11 cellular contexts compared by ENCODE assay signal in genomic region chr1:36380782-36381181, GRCh38. TPM values are rescaled to one million over a fixed set of nuclear protein-coding genes. Genes with fewer than 3 reads are reported as not detected.
DNase-seq lines count a peak whose midpoint lies in the region; ATAC-seq and TF ChIP-seq lines count a peak whose summit lies in the region.
"Had no signal": no experiment of that assay in that cellular context is flagged by ENCODE, and none has a peak within 500 bp of the region (broad histone marks: within the 10 kb centered on the region; RNA-seq: fewer than 3 reads in every experiment).

No MANE protein-coding gene starts in this region.

- H3K9me3 Mint-ChIP-seq in MCF 10A (ENCODE audit: unreplicated experiment) = no peaks in the 10 kb centered on the region
- H3K9me3 Mint-ChIP-seq in activated T-helper 1 cell treated with anti-CD3 and anti-CD28 coated beads, Interleukin-12 subunit alpha, Interleukin-12 subunit beta, Interleukin-2, Interleukin-4 antibody, amounts not matched to agents 30 ng/mL and 10 ng/mL and 1 ng/mL, durations not matched to agents 14 hours and 24 hours and 36 hours = no peaks in the 10 kb centered on the region
- H3K9me3 Mint-ChIP-seq: activated naive CD8-positive, alpha-beta T cell treated with anti-CD3 and anti-CD28 coated beads for 36 hours had no signal

- H3K4me1 Mint-ChIP-seq in MCF 10A (ENCODE audit: insufficient read depth, unreplicated experiment) = peaks cover 24% of the 10 kb centered on the region
- peaks cover 64% of the 10 kb centered on the region for H3K4me1 Mint-ChIP-seq in activated T-helper 1 cell treated with anti-CD3 and anti-CD28 coated beads, Interleukin-12 subunit alpha, Interleukin-12 subunit beta, Interleukin-2, Interleukin-4 antibody, amounts not matched to agents 30 ng/mL and 10 ng/mL and 1 ng/mL, durations not matched to agents 14 hours and 24 hours and 36 hours (ENCODE audit: low read depth)

- H3K56ac ChIP-seq in mesendoderm (ENCODE audit: low read length) = no peak overlapping the region

- H3K79me1 ChIP-seq in mesendoderm (ENCODE audit: low read length) = peaks cover 32% of the 10 kb centered on the region

- H3K27me3 ChIP-seq in breast epithelium (no peaks in the 10 kb centered on the region), mesendoderm (ENCODE audit: insufficient read depth, low read length, poor library complexity) (no peaks in the 10 kb centered on the region), thyroid gland (no peaks in the 10 kb centered on the region)

- H3K79me2 ChIP-seq in mesendoderm (ENCODE audit: control insufficient read depth, insufficient read depth, low read length) = peaks cover 71% of the 10 kb centered on the region

- no peak overlapping the region for H4K8ac ChIP-seq in mesendoderm (ENCODE audit: low read depth, low read length)

- H3K27me3 Mint-ChIP-seq in MCF 10A (ENCODE audit: insufficient read depth, unreplicated experiment) = no peaks in the 10 kb centered on the region
- H3K27me3 Mint-ChIP-seq in activated T-helper 1 cell treated with anti-CD3 and anti-CD28 coated beads, Interleukin-12 subunit alpha, Interleukin-12 subunit beta, Interleukin-2, Interleukin-4 antibody, amounts not matched to agents 30 ng/mL and 10 ng/mL and 1 ng/mL, durations not matched to agents 14 hours and 24 hours and 36 hours (ENCODE audit: insufficient read depth) = no peaks in the 10 kb centered on the region
- H3K27me3 Mint-ChIP-seq: activated naive CD8-positive, alpha-beta T cell treated with anti-CD3 and anti-CD28 coated beads for 36 hours had no signal

- ATAC-seq in esophagus mucosa (no peak), HG02870 (IDR thresholded peaks at IDR 0.05; ENCODE audit: unreplicated experiment) (no peak), HG03039 (IDR thresholded peaks at IDR 0.05; ENCODE audit: unreplicated experiment) (no peak)

- no peak for DNase-seq in breast epithelium (ENCODE audit: low spot score in 2 of 2)
- no peak for DNase-seq in MCF 10A (ENCODE audit: unreplicated experiment)
- no peak for DNase-seq in activated T-helper 1 cell treated with anti-CD3 and anti-CD28 coated beads, Interleukin-12 subunit alpha, Interleukin-12 subunit beta, Interleukin-2, Interleukin-4 antibody, amounts not matched to agents 30 ng/mL and 10 ng/mL and 1 ng/mL, durations not matched to agents 14 hours and 24 hours and 36 hours (ENCODE audit: low spot score)
- DNase-seq in mesendoderm = peak; percentile 12
- DNase-seq in thyroid gland = no peak
- DNase-seq: activated CD4-positive, alpha-beta T cell treated with anti-CD3 and anti-CD28 coated beads, Interleukin-2, amount 50 U/mL, for 1 hour; activated naive CD8-positive, alpha-beta T cell treated with anti-CD3 and anti-CD28 coated beads for 36 hours; cortex of kidney had no signal

- no peak overlapping the region for H2BK120ac ChIP-seq in mesendoderm (ENCODE audit: low read depth, low read length)

- H3K9me3 ChIP-seq in breast epithelium (no peaks in the 10 kb centered on the region), thyroid gland (no peaks in the 10 kb centered on the region)

- CTCF ChIA-PET in MCF 10A (lab: Yijun Ruan, JAX) = interaction anchor here (0.8 to 1.0 kb wide), 2 partner anchors 11 to 38 kb away, joined by 4 read pairs; no protein-coding TSS in a partner anchor

- no peak overlapping the region for H2AK5ac ChIP-seq in mesendoderm (ENCODE audit: low read length)

- H4K5ac ChIP-seq in mesendoderm (ENCODE audit: low read length) = no peak overlapping the region

- H3K4me3 Mint-ChIP-seq in MCF 10A (ENCODE audit: unreplicated experiment) = no peak overlapping the region
- no peak overlapping the region for H3K4me3 Mint-ChIP-seq in activated T-helper 1 cell treated with anti-CD3 and anti-CD28 coated beads, Interleukin-12 subunit alpha, Interleukin-12 subunit beta, Interleukin-2, Interleukin-4 antibody, amounts not matched to agents 30 ng/mL and 10 ng/mL and 1 ng/mL, durations not matched to agents 14 hours and 24 hours and 36 hours
- H3K4me3 Mint-ChIP-seq: activated naive CD8-positive, alpha-beta T cell treated with anti-CD3 and anti-CD28 coated beads for 36 hours had no signal

- no CpG with 5 or more reads among the region's 3 CpGs for WGBS in mesendoderm (ENCODE audit: extremely low coverage, insufficient coverage, low lambda C conversion rate)
- WGBS in thyroid gland, 2 donors = 93 to 94% methylated on average over 3 of the region's 3 CpGs

- H3K27ac Mint-ChIP-seq in MCF 10A (ENCODE audit: low read depth, unreplicated experiment) = no peak overlapping the region
- peak overlapping the region; percentile 49 for H3K27ac Mint-ChIP-seq in activated T-helper 1 cell treated with anti-CD3 and anti-CD28 coated beads, Interleukin-12 subunit alpha, Interleukin-12 subunit beta, Interleukin-2, Interleukin-4 antibody, amounts not matched to agents 30 ng/mL and 10 ng/mL and 1 ng/mL, durations not matched to agents 14 hours and 24 hours and 36 hours
- H3K27ac Mint-ChIP-seq: activated naive CD8-positive, alpha-beta T cell treated with anti-CD3 and anti-CD28 coated beads for 36 hours had no signal

- no peak overlapping the region for H3K4ac ChIP-seq in mesendoderm (ENCODE audit: low read depth, low read length)

- H3K4me3 ChIP-seq in breast epithelium (no peak overlapping the region), mesendoderm (ENCODE audit: low read length) (no peak overlapping the region), thyroid gland (replicated peaks in 1 of 3) (no peak overlapping the region)

- TF ChIP-seq POLR2A in breast epithelium (IDR thresholded peaks at IDR 0.05) (no peak), thyroid gland (IDR thresholded peaks at IDR 0.05) (no peak)

- BruUV-seq in MCF 10A (replicated peaks; lab: Mats Ljungman, UMichigan) = no TSS peak

- POLR2A ChIA-PET in MCF 10A (lab: Yijun Ruan, JAX) = no interaction called here

- H3K23ac ChIP-seq in mesendoderm (ENCODE audit: low read length) = no peak overlapping the region

- peak overlapping the region; percentile 28 to 34 for H3K27ac ChIP-seq in breast epithelium
- H3K27ac ChIP-seq in mesendoderm (ENCODE audit: low read depth, low read length) = peak overlapping the region; percentile 41
- peak overlapping the region; percentile 49 to 66 (median 61) for H3K27ac ChIP-seq in thyroid gland

- peaks cover 15% of the 10 kb centered on the region for H3K36me3 Mint-ChIP-seq in MCF 10A (ENCODE audit: insufficient read depth, unreplicated experiment)
- H3K36me3 Mint-ChIP-seq in activated T-helper 1 cell treated with anti-CD3 and anti-CD28 coated beads, Interleukin-12 subunit alpha, Interleukin-12 subunit beta, Interleukin-2, Interleukin-4 antibody, amounts not matched to agents 30 ng/mL and 10 ng/mL and 1 ng/mL, durations not matched to agents 14 hours and 24 hours and 36 hours (ENCODE audit: low read depth) = peaks cover 12% of the 10 kb centered on the region

- intact Hi-C loops in breast epithelium (cut with DNase I; ENCODE audit: low total_unique reads) (no loop called here), MCF 10A (cut with micrococcal nuclease) (no loop called here), thyroid gland (cut with DNase I) (no loop called here)
- intact Hi-C loops in activated T-helper 1 cell treated with anti-CD3 and anti-CD28 coated beads, Interleukin-12 subunit alpha, Interleukin-12 subunit beta, Interleukin-2, Interleukin-4 antibody, amounts not matched to agents 30 ng/mL and 10 ng/mL and 1 ng/mL, durations not matched to agents 14 hours and 24 hours and 36 hours (cut with micrococcal nuclease) = loop anchor here (10.0 kb wide), 1 partner anchor 446 kb away; the partner anchor contains the start of gene AGO3

- peak overlapping the region; percentile 1 for H3K9ac ChIP-seq in mesendoderm (ENCODE audit: low read length)

- H2BK5ac ChIP-seq in mesendoderm (ENCODE audit: low read length) = no peak overlapping the region

- H3K36me3 ChIP-seq in breast epithelium (no peaks in the 10 kb centered on the region), mesendoderm (ENCODE audit: control insufficient read depth, insufficient read depth, low read length) (no peaks in the 10 kb centered on the region), thyroid gland (no peaks in the 10 kb centered on the region)

- H3K18ac ChIP-seq in mesendoderm (ENCODE audit: low read length) = no peak overlapping the region

- H2BK15ac ChIP-seq in mesendoderm (replicated peaks; ENCODE audit: low read depth) = no peak overlapping the region

- TF ChIP-seq CTCF in breast epithelium (IDR thresholded peaks at IDR 0.05) = no peak
- TF ChIP-seq CTCF in MCF 10A (IDR thresholded peaks at IDR 0.05; ENCODE audit: unreplicated experiment) = no peak
- no peak for TF ChIP-seq CTCF in thyroid gland (IDR thresholded peaks at IDR 0.05)

- no peak overlapping the region for H3K4me2 ChIP-seq in mesendoderm (ENCODE audit: low read length)

- H3K4me1 ChIP-seq in breast epithelium = peaks cover 2 to 14% of the 10 kb centered on the region in 2 donors
- H3K4me1 ChIP-seq in mesendoderm (ENCODE audit: control insufficient read depth, low read depth, low read length) = peaks cover 16% of the 10 kb centered on the region
- H3K4me1 ChIP-seq in thyroid gland = peaks cover 22 to 48% of the 10 kb centered on the region in 2 donors

RNA-seq across cellular contexts. Expression of gene STK40, which starts 4.9 kb away (rescaled TPM):
- total RNA-seq in breast epithelium (10 to 100 TPM; 22.5 to 36.0 (median 26.2) TPM), MCF 10A (2022) (44.0 and 47.4 TPM in 2 replicates), thyroid gland (10 to 100 TPM; 37.0 to 61.1 (median 50.9) TPM), esophagus mucosa (31.8 TPM)
- 46.5 and 48.7 TPM in 2 replicates for total RNA-seq in activated T-helper 1 cell treated with anti-CD3 and anti-CD28 coated beads, Interleukin-12 subunit alpha, Interleukin-12 subunit beta, Interleukin-2, Interleukin-4 antibody, amounts not matched to agents 30 ng/mL and 10 ng/mL and 1 ng/mL, durations not matched to agents 14 hours and 24 hours and 36 hours
- 27.9 TPM for polyA plus RNA-seq in mesendoderm (2013, experiment 1 of 2)
- 28.0 TPM for polyA plus RNA-seq in mesendoderm (2013, experiment 2 of 2)

RNA-seq across cellular contexts. Expression of gene LSM10, which starts 16.9 kb away (rescaled TPM):
- total RNA-seq in breast epithelium (10 to 100 TPM; 31.8 to 49.5 (median 39.7) TPM), MCF 10A (2022) (42.3 and 49.8 TPM in 2 replicates), thyroid gland (10 to 100 TPM; 19.1 to 52.7 (median 49.0) TPM), esophagus mucosa (22.7 TPM)
- 57.5 and 63.8 TPM in 2 replicates for total RNA-seq in activated T-helper 1 cell treated with anti-CD3 and anti-CD28 coated beads, Interleukin-12 subunit alpha, Interleukin-12 subunit beta, Interleukin-2, Interleukin-4 antibody, amounts not matched to agents 30 ng/mL and 10 ng/mL and 1 ng/mL, durations not matched to agents 14 hours and 24 hours and 36 hours
- 64.1 TPM for polyA plus RNA-seq in mesendoderm (2013, experiment 1 of 2)
- polyA plus RNA-seq in mesendoderm (2013, experiment 2 of 2) = 62.9 TPM

RNA-seq across cellular contexts. Expression of gene EVA1B, which starts 57.3 kb away (rescaled TPM):
- total RNA-seq in breast epithelium = 100 to 1,000 TPM in 2 of 3 donors, 10 to 100 TPM in 1; 62.1 to 129 (median 118) TPM
- total RNA-seq in MCF 10A (2022) = 4.8 and 5.7 TPM in 2 replicates
- 10.6 and 10.9 TPM in 2 replicates for total RNA-seq in activated T-helper 1 cell treated with anti-CD3 and anti-CD28 coated beads, Interleukin-12 subunit alpha, Interleukin-12 subunit beta, Interleukin-2, Interleukin-4 antibody, amounts not matched to agents 30 ng/mL and 10 ng/mL and 1 ng/mL, durations not matched to agents 14 hours and 24 hours and 36 hours
- polyA plus RNA-seq in mesendoderm (2013, experiment 1 of 2) = 8.1 TPM
- polyA plus RNA-seq in mesendoderm (2013, experiment 2 of 2) = 7.6 TPM
- total RNA-seq in thyroid gland = 10 to 100 TPM; 30.7 to 71.5 (median 52.5) TPM
- total RNA-seq in esophagus mucosa = 3.7 TPM
